1 cellular context compared by ENCODE assay signal in genomic region chr20:23365390-23366165, GRCh38.
A peak's percentile ranks its signal among the peaks of the same experiment; 100 is the strongest.
TF ChIP-seq lines count a peak whose summit lies in the region.

No MANE protein-coding gene starts in this region.

TF ChIP-seq in HepG2, 621 proteins besides CTCF, POLR2A, EP300 and RAD21 (continues in another document):
- TF ChIP-seq KDM6A (CRISPR knock-in tag; IDR thresholded peaks at IDR 0.05; ENCODE audit: low read depth) (no peak), MYC (CRISPR knock-in tag; IDR thresholded peaks at IDR 0.05; ENCODE audit: borderline replicate concordance) (0 out of 2 replicates have a peak, but pooled peaks have one; percentile 16), AGO2 (optimal IDR thresholded peaks at IDR 0.05; ENCODE audit: low read depth, low read length) (peak; percentile 97), MEIS1 (CRISPR knock-in tag; IDR thresholded peaks at IDR 0.05; ENCODE audit: borderline replicate concordance) (no peak), ZSCAN21 (CRISPR knock-in tag; IDR thresholded peaks at IDR 0.05; ENCODE audit: borderline replicate concordance) (0 out of 2 replicates have a peak, but pooled peaks have one; percentile 39), HOXA3 (CRISPR knock-in tag; IDR thresholded peaks at IDR 0.05) (peak; percentile 34; the same call in 1 of the 2 replicates), MAF1 (CRISPR knock-in tag; IDR thresholded peaks at IDR 0.05; ENCODE audit: borderline replicate concordance) (no peak), ZBTB8A (CRISPR knock-in tag; IDR thresholded peaks at IDR 0.05; ENCODE audit: borderline replicate concordance, low read depth) (no peak), ZNF256 (CRISPR knock-in tag; conservative IDR thresholded peaks at IDR 0.05) (no peak), ZNF33B (CRISPR knock-in tag; IDR thresholded peaks at IDR 0.05) (no peak), PAF1 (CRISPR knock-in tag; IDR thresholded peaks at IDR 0.05) (peak; percentile 68; the same call in 1 of the 2 replicates), MXD4 (CRISPR knock-in tag; IDR thresholded peaks at IDR 0.05) (no peak), RBFOX2 (IDR thresholded peaks at IDR 0.05; ENCODE audit: low read depth, low read length) (peak; percentile 65), AKNA (CRISPR knock-in tag; IDR thresholded peaks at IDR 0.05; ENCODE audit: borderline replicate concordance) (no peak), RXRA (CRISPR knock-in tag; IDR thresholded peaks at IDR 0.05) (peak; percentile 38; the same call in 1 of the 2 replicates), ZNF326 (CRISPR knock-in tag; IDR thresholded peaks at IDR 0.05; ENCODE audit: borderline replicate concordance) (no peak), ZSCAN20 (CRISPR knock-in tag; IDR thresholded peaks at IDR 0.05; ENCODE audit: borderline replicate concordance) (no peak), ZFP91 (CRISPR knock-in tag; IDR thresholded peaks at IDR 0.05; ENCODE audit: borderline replicate concordance) (peak; percentile 37; the same call in 1 of the 2 replicates), GPN1 (CRISPR knock-in tag; IDR thresholded peaks at IDR 0.05; ENCODE audit: borderline replicate concordance) (0 out of 2 replicates have a peak, but pooled peaks have one; percentile 38), ZNF3 (CRISPR knock-in tag; IDR thresholded peaks at IDR 0.05) (no peak), ZNF513 (CRISPR knock-in tag; conservative IDR thresholded peaks at IDR 0.05) (0 out of 2 replicates have a peak, but pooled peaks have one; percentile 80), ZNF614 (CRISPR knock-in tag; IDR thresholded peaks at IDR 0.05; ENCODE audit: borderline replicate concordance) (no peak), NRL (CRISPR knock-in tag; IDR thresholded peaks at IDR 0.05; ENCODE audit: borderline replicate concordance) (peak; percentile 66; the same call in 1 of the 2 replicates), HNRNPH1 (optimal IDR thresholded peaks at IDR 0.05; ENCODE audit: low read depth, low read length) (no peak), ZNF547 (CRISPR knock-in tag; IDR thresholded peaks at IDR 0.05) (no peak), HNF4G (IDR thresholded peaks at IDR 0.05; ENCODE audit: borderline replicate concordance, low read depth, low read length) (no peak), HNF4G (CRISPR knock-in tag; IDR thresholded peaks at IDR 0.05; ENCODE audit: borderline replicate concordance, low read depth) (no peak)
- TF ChIP-seq, protein P1, sequence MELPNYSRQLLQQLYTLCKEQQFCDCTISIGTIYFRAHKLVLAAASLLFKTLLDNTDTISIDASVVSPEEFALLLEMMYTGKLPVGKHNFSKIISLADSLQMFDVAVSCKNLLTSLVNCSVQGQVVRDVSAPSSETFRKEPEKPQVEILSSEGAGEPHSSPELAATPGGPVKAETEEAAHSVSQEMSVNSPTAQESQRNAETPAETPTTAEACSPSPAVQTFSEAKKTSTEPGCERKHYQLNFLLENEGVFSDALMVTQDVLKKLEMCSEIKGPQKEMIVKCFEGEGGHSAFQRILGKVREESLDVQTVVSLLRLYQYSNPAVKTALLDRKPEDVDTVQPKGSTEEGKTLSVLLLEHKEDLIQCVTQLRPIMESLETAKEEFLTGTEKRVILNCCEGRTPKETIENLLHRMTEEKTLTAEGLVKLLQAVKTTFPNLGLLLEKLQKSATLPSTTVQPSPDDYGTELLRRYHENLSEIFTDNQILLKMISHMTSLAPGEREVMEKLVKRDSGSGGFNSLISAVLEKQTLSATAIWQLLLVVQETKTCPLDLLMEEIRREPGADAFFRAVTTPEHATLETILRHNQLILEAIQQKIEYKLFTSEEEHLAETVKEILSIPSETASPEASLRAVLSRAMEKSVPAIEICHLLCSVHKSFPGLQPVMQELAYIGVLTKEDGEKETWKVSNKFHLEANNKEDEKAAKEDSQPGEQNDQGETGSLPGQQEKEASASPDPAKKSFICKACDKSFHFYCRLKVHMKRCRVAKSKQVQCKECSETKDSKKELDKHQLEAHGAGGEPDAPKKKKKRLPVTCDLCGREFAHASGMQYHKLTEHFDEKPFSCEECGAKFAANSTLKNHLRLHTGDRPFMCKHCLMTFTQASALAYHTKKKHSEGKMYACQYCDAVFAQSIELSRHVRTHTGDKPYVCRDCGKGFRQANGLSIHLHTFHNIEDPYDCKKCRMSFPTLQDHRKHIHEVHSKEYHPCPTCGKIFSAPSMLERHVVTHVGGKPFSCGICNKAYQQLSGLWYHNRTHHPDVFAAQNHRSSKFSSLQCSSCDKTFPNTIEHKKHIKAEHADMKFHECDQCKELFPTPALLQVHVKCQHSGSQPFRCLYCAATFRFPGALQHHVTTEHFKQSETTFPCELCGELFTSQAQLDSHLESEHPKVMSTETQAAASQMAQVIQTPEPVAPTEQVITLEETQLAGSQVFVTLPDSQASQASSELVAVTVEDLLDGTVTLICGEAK (IDR thresholded peaks at IDR 0.05), result no peak
- TF ChIP-seq, protein P1 (CRISPR knock-in tag; IDR thresholded peaks at IDR 0.05), result 0 out of 2 replicates have a peak, but pooled peaks have one; percentile 40
- TF ChIP-seq, protein P2, sequence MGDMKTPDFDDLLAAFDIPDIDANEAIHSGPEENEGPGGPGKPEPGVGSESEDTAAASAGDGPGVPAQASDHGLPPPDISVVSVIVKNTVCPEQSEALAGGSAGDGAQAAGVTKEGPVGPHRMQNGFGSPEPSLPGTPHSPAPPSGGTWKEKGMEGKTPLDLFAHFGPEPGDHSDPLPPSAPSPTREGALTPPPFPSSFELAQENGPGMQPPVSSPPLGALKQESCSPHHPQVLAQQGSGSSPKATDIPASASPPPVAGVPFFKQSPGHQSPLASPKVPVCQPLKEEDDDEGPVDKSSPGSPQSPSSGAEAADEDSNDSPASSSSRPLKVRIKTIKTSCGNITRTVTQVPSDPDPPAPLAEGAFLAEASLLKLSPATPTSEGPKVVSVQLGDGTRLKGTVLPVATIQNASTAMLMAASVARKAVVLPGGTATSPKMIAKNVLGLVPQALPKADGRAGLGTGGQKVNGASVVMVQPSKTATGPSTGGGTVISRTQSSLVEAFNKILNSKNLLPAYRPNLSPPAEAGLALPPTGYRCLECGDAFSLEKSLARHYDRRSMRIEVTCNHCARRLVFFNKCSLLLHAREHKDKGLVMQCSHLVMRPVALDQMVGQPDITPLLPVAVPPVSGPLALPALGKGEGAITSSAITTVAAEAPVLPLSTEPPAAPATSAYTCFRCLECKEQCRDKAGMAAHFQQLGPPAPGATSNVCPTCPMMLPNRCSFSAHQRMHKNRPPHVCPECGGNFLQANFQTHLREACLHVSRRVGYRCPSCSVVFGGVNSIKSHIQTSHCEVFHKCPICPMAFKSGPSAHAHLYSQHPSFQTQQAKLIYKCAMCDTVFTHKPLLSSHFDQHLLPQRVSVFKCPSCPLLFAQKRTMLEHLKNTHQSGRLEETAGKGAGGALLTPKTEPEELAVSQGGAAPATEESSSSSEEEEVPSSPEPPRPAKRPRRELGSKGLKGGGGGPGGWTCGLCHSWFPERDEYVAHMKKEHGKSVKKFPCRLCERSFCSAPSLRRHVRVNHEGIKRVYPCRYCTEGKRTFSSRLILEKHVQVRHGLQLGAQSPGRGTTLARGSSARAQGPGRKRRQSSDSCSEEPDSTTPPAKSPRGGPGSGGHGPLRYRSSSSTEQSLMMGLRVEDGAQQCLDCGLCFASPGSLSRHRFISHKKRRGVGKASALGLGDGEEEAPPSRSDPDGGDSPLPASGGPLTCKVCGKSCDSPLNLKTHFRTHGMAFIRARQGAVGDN (CRISPR knock-in tag; IDR thresholded peaks at IDR 0.05), result peak; percentile 37; the same call in 1 of the 2 replicates
- TF ChIP-seq, protein P3, sequence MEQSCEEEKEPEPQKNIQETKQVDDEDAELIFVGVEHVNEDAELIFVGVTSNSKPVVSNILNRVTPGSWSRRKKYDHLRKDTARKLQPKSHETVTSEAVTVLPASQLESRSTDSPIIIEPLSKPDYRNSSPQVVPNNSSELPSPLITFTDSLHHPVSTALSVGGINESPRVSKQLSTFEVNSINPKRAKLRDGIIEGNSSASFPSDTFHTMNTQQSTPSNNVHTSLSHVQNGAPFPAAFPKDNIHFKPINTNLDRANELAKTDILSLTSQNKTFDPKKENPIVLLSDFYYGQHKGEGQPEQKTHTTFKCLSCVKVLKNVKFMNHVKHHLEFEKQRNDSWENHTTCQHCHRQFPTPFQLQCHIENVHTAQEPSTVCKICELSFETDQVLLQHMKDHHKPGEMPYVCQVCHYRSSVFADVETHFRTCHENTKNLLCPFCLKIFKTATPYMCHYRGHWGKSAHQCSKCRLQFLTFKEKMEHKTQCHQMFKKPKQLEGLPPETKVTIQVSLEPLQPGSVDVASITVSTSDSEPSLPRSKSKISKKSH (CRISPR knock-in tag; IDR thresholded peaks at IDR 0.05; ENCODE audit: borderline replicate concordance), result 0 out of 2 replicates have a peak, but pooled peaks have one; percentile 33
